In the genomic region with DNA sequence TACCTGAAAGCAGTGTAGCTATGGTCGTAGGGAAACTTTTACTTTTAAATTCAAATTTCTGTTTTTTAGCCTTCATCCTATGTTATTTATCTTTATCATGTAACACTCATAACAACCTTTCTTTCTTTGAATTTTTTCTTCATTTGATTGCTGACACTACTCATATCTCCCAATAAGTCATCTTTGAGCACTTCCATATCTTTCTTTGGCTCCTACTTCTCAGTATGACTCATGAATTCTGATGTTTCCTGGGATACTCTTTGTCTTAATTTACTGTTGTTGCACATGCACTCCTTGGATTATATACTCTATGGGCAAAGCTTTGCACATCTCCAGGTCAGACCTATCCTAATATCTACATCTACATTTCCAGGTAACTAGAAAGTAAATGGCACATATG, we compare ENCODE assay signal across 23 cellular contexts. TPM values are rescaled to one million over a fixed set of nuclear protein-coding genes. Genes with fewer than 3 reads are reported as not detected.
"Had no signal": no experiment of that assay in that cellular context is flagged by ENCODE, and none has a peak within 500 bp of the region (broad histone marks: within the 10 kb centered on the region; RNA-seq: fewer than 3 reads in every experiment).

No MANE protein-coding gene starts in this region.

- H3K36me3 Mint-ChIP-seq: activated naive CD8-positive, alpha-beta T cell treated with anti-CD3 and anti-CD28 coated beads, Interleukin-2, amount 10 ng/mL, durations not matched to agents 7 days and 5 days had no signal

- H3K4me1 Mint-ChIP-seq: activated naive CD8-positive, alpha-beta T cell treated with anti-CD3 and anti-CD28 coated beads, Interleukin-2, amount 10 ng/mL, durations not matched to agents 7 days and 5 days had no signal

- H3K9me3 Mint-ChIP-seq: activated naive CD8-positive, alpha-beta T cell treated with anti-CD3 and anti-CD28 coated beads, Interleukin-2, amount 10 ng/mL, durations not matched to agents 7 days and 5 days; T-helper 1 cell treated with Interleukin-12 subunit alpha and Interleukin-12 subunit beta and Interleukin-4 antibody, amounts not matched to agents 30 μg/mL and 1 μg/mL, for 36 hours had no signal

- H3K27ac Mint-ChIP-seq: activated CD8-positive, alpha-beta T cell treated with anti-CD3 and anti-CD28 coated beads, Interleukin-2, amount 10 ng/mL, durations not matched to agents 7 days and 5 days; activated naive CD8-positive, alpha-beta T cell treated with anti-CD3 and anti-CD28 coated beads, Interleukin-2, amount 10 ng/mL, durations not matched to agents 7 days and 5 days; T-helper 1 cell treated with Interleukin-12 subunit alpha and Interleukin-12 subunit beta and Interleukin-4 antibody, amounts not matched to agents 30 μg/mL and 1 μg/mL, for 36 hours had no signal

- ATAC-seq: activated CD4-positive, CD25-positive, alpha-beta regulatory T cell treated with anti-CD3 and anti-CD28 coated beads, Interleukin-2, amount 50 U/mL, for 24 hours; activated CD8-positive, alpha-beta T cell treated with anti-CD3 and anti-CD28 coated beads, Interleukin-2, amount 10 ng/mL, durations not matched to agents 7 days and 5 days; PC-3 had no signal

- H3K4me3 Mint-ChIP-seq: activated CD8-positive, alpha-beta T cell treated with anti-CD3 and anti-CD28 coated beads, Interleukin-2, amount 10 ng/mL, durations not matched to agents 7 days and 5 days; activated naive CD8-positive, alpha-beta T cell treated with anti-CD3 and anti-CD28 coated beads, Interleukin-2, amount 10 ng/mL, durations not matched to agents 7 days and 5 days; T-helper 1 cell treated with Interleukin-12 subunit alpha and Interleukin-12 subunit beta and Interleukin-4 antibody, amounts not matched to agents 30 μg/mL and 1 μg/mL, for 36 hours had no signal

- DNase-seq: activated CD4-positive, alpha-beta T cell treated with anti-CD3 and anti-CD28 coated beads for 4 hours; activated CD4-positive, alpha-beta T cell treated with anti-CD3 and anti-CD28 coated beads, Interleukin-2, amount 50 U/mL, for 4 hours; activated CD8-positive, alpha-beta memory T cell treated with anti-CD3 and anti-CD28 coated beads, Interleukin-2, amount 50 U/mL, for 48 hours; activated CD8-positive, alpha-beta T cell treated with anti-CD3 and anti-CD28 coated beads, Interleukin-2, amount 10 ng/mL, durations not matched to agents 7 days and 5 days; activated naive CD4-positive, alpha-beta T cell treated with anti-CD3 and anti-CD28 coated beads, Interleukin-2, amount 50 U/mL, for 16 hours; activated naive CD8-positive, alpha-beta T cell treated with anti-CD3 and anti-CD28 coated beads, Interleukin-2, amount 10 ng/mL, durations not matched to agents 7 days and 5 days; activated T-cell treated with anti-CD3 and anti-CD28 coated beads, Interleukin-2, amount 50 U/mL, for 1 hour; adrenal gland; anterior cingulate cortex; central memory CD4-positive, alpha-beta T cell; MM.1S; NCI-H1105; NCI-H1436; NCI-H1694 treated with DMSO at 0.1 percent for 48 hours; NCI-H2029 treated with DMSO at 0.1 percent for 48 hours; NCI-H510A treated with DMSO at 0.1 percent for 48 hours; PC-3; SHP77 treated with DMSO at 0.1 percent for 48 hours had no signal

RNA-seq across cellular contexts. Expression of a gene that starts 18.1 kb away (rescaled TPM):
- total RNA-seq: activated CD8-positive, alpha-beta T cell treated with anti-CD3 and anti-CD28 coated beads, Interleukin-2, amount 10 ng/mL, durations not matched to agents 7 days and 5 days; activated naive CD8-positive, alpha-beta T cell treated with anti-CD3 and anti-CD28 coated beads, Interleukin-2, amount 10 ng/mL, durations not matched to agents 7 days and 5 days; adrenal gland; breast epithelium; chondrocyte; PC-3; SK-MEL-5 had no signal

RNA-seq across cellular contexts. Expression of a gene that starts 19.9 kb away (rescaled TPM):
- total RNA-seq: activated CD8-positive, alpha-beta T cell treated with anti-CD3 and anti-CD28 coated beads, Interleukin-2, amount 10 ng/mL, durations not matched to agents 7 days and 5 days; activated naive CD8-positive, alpha-beta T cell treated with anti-CD3 and anti-CD28 coated beads, Interleukin-2, amount 10 ng/mL, durations not matched to agents 7 days and 5 days; adrenal gland; PC-3; SK-MEL-5 had no signal
